In the genomic region with DNA sequence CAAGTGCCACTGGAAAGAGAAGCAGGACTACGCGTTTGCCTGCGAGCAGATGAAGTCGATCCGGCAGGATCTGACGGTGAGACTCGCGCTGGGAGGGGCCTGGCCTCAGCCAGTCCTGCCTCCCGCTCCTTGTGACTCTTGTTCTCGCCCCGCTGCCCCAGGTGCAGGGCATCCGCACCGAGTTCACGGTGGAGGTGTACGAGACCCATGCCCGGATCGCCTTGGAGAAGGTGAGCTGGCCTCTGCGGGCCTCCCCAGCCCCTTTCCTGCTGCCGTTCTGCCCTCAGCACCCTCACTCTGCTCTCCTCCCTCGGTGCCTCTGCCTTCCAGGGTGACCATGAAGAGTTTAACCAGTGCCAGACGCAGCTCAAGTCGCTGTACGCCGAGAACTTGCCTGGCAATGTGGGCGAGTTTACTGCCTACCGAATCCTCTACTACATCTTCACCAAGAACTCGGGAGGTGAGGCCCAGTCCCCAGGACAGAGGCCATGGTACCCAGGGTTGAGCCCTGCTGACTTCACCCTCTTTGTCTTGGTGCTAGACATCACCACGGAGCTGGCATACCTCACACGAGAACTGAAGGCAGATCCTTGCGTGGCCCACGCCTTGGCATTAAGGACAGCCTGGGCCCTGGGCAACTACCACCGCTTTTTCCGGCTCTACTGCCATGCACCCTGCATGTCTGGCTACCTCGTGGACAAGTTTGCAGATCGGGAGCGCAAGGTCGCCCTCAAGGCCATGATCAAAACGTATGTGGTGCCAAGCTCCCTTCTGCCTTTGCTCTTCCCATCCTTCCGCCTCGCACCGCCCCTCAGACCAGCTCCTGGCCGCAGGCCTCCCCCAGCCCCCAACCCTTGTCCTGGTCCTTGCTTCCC, we compare ENCODE assay signal across 1 cellular context.
TF ChIP-seq lines count a peak whose summit lies in the region.

No MANE protein-coding gene starts in this region.

TF ChIP-seq in H1, 55 proteins besides CTCF, POLR2A, EP300 and RAD21:
- TF ChIP-seq JUND (IDR thresholded peaks at IDR 0.05; ENCODE audit: low read length) (no peak), POLR2AphosphoS5 (IDR thresholded peaks at IDR 0.05; ENCODE audit: low read depth, low read length) (0 out of 2 replicates have a peak, but pooled peaks have one; percentile 8), SIRT6 (IDR thresholded peaks at IDR 0.05; ENCODE audit: low read length) (no peak)
